ENCODE assay signal across 1 cellular context in genomic region chr16:89545044-89545830, GRCh38.
TF ChIP-seq lines count a peak whose summit lies in the region.

No MANE protein-coding gene starts in this region.

TF ChIP-seq in HepG2, 621 proteins besides CTCF, POLR2A, EP300 and RAD21 (continued from another document and continues in another):
- TF ChIP-seq FOXO4 (CRISPR knock-in tag; conservative IDR thresholded peaks at IDR 0.05), result no peak
- peak; percentile 82 for TF ChIP-seq ZMYM2 (CRISPR knock-in tag; IDR thresholded peaks at IDR 0.05)
- no peak for TF ChIP-seq ZNF569 (CRISPR knock-in tag; IDR thresholded peaks at IDR 0.05; ENCODE audit: borderline replicate concordance)
- TF ChIP-seq ZNF678 (CRISPR knock-in tag; IDR thresholded peaks at IDR 0.05), result no peak
- no peak for TF ChIP-seq ZNF34 (CRISPR knock-in tag; IDR thresholded peaks at IDR 0.05; ENCODE audit: borderline replicate concordance)
- no peak for TF ChIP-seq ZNF30 (CRISPR knock-in tag; IDR thresholded peaks at IDR 0.05)
- TF ChIP-seq MED13 (CRISPR knock-in tag; IDR thresholded peaks at IDR 0.05), result no peak; the same call in 1 of the 2 replicates
- peak; percentile 93 for TF ChIP-seq ETV5 (CRISPR knock-in tag; IDR thresholded peaks at IDR 0.05; ENCODE audit: borderline replicate concordance)
- no peak; the same call in 1 of the 2 replicates for TF ChIP-seq CREBL2 (CRISPR knock-in tag; IDR thresholded peaks at IDR 0.05; ENCODE audit: borderline replicate concordance)
- peak; percentile 46; the same call in 1 of the 2 replicates for TF ChIP-seq POLR2G (IDR thresholded peaks at IDR 0.05; ENCODE audit: low read depth, low read length)
- peak; percentile 44; the same call in 1 of the 2 replicates for TF ChIP-seq PHF8 (CRISPR knock-in tag; IDR thresholded peaks at IDR 0.05)
- no peak for TF ChIP-seq ZFP82 (CRISPR knock-in tag; IDR thresholded peaks at IDR 0.05; ENCODE audit: borderline replicate concordance)
- TF ChIP-seq THAP11 (CRISPR knock-in tag; IDR thresholded peaks at IDR 0.05), result no peak
- TF ChIP-seq ZSCAN22 (CRISPR knock-in tag; IDR thresholded peaks at IDR 0.05), result no peak
- TF ChIP-seq PRPF4 (IDR thresholded peaks at IDR 0.05; ENCODE audit: low read depth, low read length, poor library complexity, severe bottlenecking), result no peak
- TF ChIP-seq ZNF775 (CRISPR knock-in tag; IDR thresholded peaks at IDR 0.05; ENCODE audit: borderline replicate concordance), result 0 out of 2 replicates have a peak, but pooled peaks have one; percentile 69
- TF ChIP-seq KMT2A (CRISPR knock-in tag; IDR thresholded peaks at IDR 0.05), result no peak
- no peak for TF ChIP-seq IKZF1 (IDR thresholded peaks at IDR 0.05)
- TF ChIP-seq FUBP1 (CRISPR knock-in tag; IDR thresholded peaks at IDR 0.05; ENCODE audit: borderline replicate concordance), result no peak
- TF ChIP-seq ELF3 (CRISPR knock-in tag; IDR thresholded peaks at IDR 0.05), result peak; percentile 56
- no peak for TF ChIP-seq BATF2 (CRISPR knock-in tag; IDR thresholded peaks at IDR 0.05)
- TF ChIP-seq TRIM22 (IDR thresholded peaks at IDR 0.05), result no peak
- TF ChIP-seq MXD4 (CRISPR knock-in tag; IDR thresholded peaks at IDR 0.05), result no peak
- TF ChIP-seq ZNF639 (CRISPR knock-in tag; conservative IDR thresholded peaks at IDR 0.05), result no peak
- no peak for TF ChIP-seq NFYC (CRISPR knock-in tag; IDR thresholded peaks at IDR 0.05)
- TF ChIP-seq NRL (CRISPR knock-in tag; IDR thresholded peaks at IDR 0.05; ENCODE audit: borderline replicate concordance), result peak; percentile 62; the same call in 1 of the 2 replicates
- TF ChIP-seq CBX1 (IDR thresholded peaks at IDR 0.05; ENCODE audit: low read depth), result peak; percentile 49
- TF ChIP-seq RFXAP (CRISPR knock-in tag; IDR thresholded peaks at IDR 0.05; ENCODE audit: borderline replicate concordance), result peak; percentile 92
- TF ChIP-seq ZNF577 (CRISPR knock-in tag; IDR thresholded peaks at IDR 0.05; ENCODE audit: borderline replicate concordance, low read depth), result no peak
- TF ChIP-seq PHF20 (CRISPR knock-in tag; IDR thresholded peaks at IDR 0.05), result peak; percentile 26; the same call in 1 of the 2 replicates
- TF ChIP-seq TOPORS (CRISPR knock-in tag; IDR thresholded peaks at IDR 0.05), result peak; percentile 62
- TF ChIP-seq SMAD1 (CRISPR knock-in tag; IDR thresholded peaks at IDR 0.05; ENCODE audit: borderline replicate concordance, low read depth), result 0 out of 2 replicates have a peak, but pooled peaks have one; percentile 57
- 0 out of 2 replicates have a peak, but pooled peaks have one; percentile 24 for TF ChIP-seq HMGXB3 (CRISPR knock-in tag; IDR thresholded peaks at IDR 0.05; ENCODE audit: borderline replicate concordance)
- peak; percentile 97 for TF ChIP-seq HNF1B (CRISPR knock-in tag; IDR thresholded peaks at IDR 0.05)
- TF ChIP-seq ZNF567 (CRISPR knock-in tag; IDR thresholded peaks at IDR 0.05; ENCODE audit: borderline replicate concordance), result no peak
- no peak for TF ChIP-seq ZNF468 (CRISPR knock-in tag; IDR thresholded peaks at IDR 0.05)
- TF ChIP-seq KDM3A (CRISPR knock-in tag; IDR thresholded peaks at IDR 0.05; ENCODE audit: low read depth), result no peak
- no peak for TF ChIP-seq LRRFIP1 (CRISPR knock-in tag; conservative IDR thresholded peaks at IDR 0.05)
- peak; percentile 90 for TF ChIP-seq ZBTB20 (CRISPR knock-in tag; IDR thresholded peaks at IDR 0.05; ENCODE audit: borderline replicate concordance, low read depth)
- TF ChIP-seq CHD4 (IDR thresholded peaks at IDR 0.05; ENCODE audit: borderline replicate concordance, low read length), result no peak; the same call in 1 of the 2 replicates
- TF ChIP-seq AKAP8 (CRISPR knock-in tag; IDR thresholded peaks at IDR 0.05), result no peak
- no peak for TF ChIP-seq ZNF674 (CRISPR knock-in tag; IDR thresholded peaks at IDR 0.05; ENCODE audit: low read depth)
- peak; percentile 69; the same call in 1 of the 2 replicates for TF ChIP-seq SALL1 (CRISPR knock-in tag; IDR thresholded peaks at IDR 0.05)
- 0 out of 2 replicates have a peak, but pooled peaks have one; percentile 26 for TF ChIP-seq ZNF333 (CRISPR knock-in tag; IDR thresholded peaks at IDR 0.05; ENCODE audit: borderline replicate concordance)
